ENCODE assay signal across 8 cellular contexts in the genomic region with DNA sequence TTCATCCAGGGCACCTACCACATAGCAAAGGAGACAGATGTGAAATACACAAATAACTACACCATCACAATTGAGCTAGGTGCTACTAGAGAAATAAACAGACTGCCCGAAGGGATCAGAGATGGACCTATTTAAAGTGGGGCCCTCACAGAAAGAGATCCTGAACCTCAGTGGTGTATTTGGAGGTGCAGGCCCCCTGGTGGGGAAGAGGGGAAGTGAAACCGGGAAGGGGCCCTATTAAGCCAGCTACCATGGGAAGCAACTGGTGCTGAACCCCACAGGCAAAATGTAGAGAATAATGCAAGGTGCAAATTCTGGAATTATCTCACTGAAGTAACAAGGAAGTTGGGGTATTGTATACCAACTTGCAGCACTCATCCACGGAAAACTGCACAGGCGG.
A peak's percentile ranks its signal among the peaks of the same experiment; 100 is the strongest.
DNase-seq lines count a peak whose midpoint lies in the region; ATAC-seq, FAIRE-seq and TF ChIP-seq lines count a peak whose summit lies in the region.

No MANE protein-coding gene starts in this region.

- DNase-seq in BE2C (peak; percentile 18), T-cell (peak in 21 of 34 experiments; percentile 0 to 28 (median 8)), H1 (ENCODE audit: low read depth in 1 of 2, low spot score in 2 of 2) (peak in 1 of 2 experiments; percentile 79), NCI-H146 (lab: John Stamatoyannopoulos, UW) (no peak)
- peak; percentile 17 to 30 for DNase-seq in stimulated activated CD4-positive, alpha-beta T cell treated with anti-CD3 and anti-CD28 coated beads, Interleukin-2, amount 100 ng/mL, for 24 hours

- H2BK15ac ChIP-seq in H1 (ENCODE audit: low read length) = no peak overlapping the region

- H2BK120ac ChIP-seq in H1 (replicated peaks; ENCODE audit: low read depth, low read length) = no peak overlapping the region

- H3K4ac ChIP-seq in H1 (replicated peaks; ENCODE audit: insufficient read length, low read depth, low read length) = no peak overlapping the region

- no peak overlapping the region for H3K14ac ChIP-seq in H1 (ENCODE audit: insufficient read length)

- no peak overlapping the region for H2AFZ ChIP-seq in H1 (ENCODE audit: low read length)

- POLR2A ChIA-PET in T-cell (lab: Charles Lee) (no interaction called here), H1 (lab: Charles Lee; ENCODE audit: partially characterized antibody) (no interaction called here)

- H3K27ac ChIP-seq in H1 (ENCODE audit: low read depth, low read length) = no peak overlapping the region

- peaks cover 0 to 10% of the 10 kb centered on the region in 2 donors for H3K27me3 Mint-ChIP-seq in T-cell

- H3K23me2 ChIP-seq in H1 (ENCODE audit: low read depth, low read length) = no peaks in the 10 kb centered on the region

- TF ChIP-seq RAD21 in H1 (IDR thresholded peaks at IDR 0.05 in 1 of 2, conservative IDR thresholded peaks at IDR 0.05 in 1 of 2; ENCODE audit: low read depth in 2 of 2, low read length in 2 of 2) = peak; percentile 43 to 63; a peak in 3 of 4 replicates

- H3K36me3 Mint-ChIP-seq in T-cell = no peaks in the 10 kb centered on the region

- H4K8ac ChIP-seq in H1 (ENCODE audit: extremely low read depth, insufficient read depth, low read length) = no peak overlapping the region

- no peak for TF ChIP-seq EP300 in H1 (IDR thresholded peaks at IDR 0.05; ENCODE audit: borderline replicate concordance in 1 of 2, low read depth in 2 of 2, low read length in 2 of 2)

- H2BK12ac ChIP-seq in H1 (ENCODE audit: low read depth, low read length) = no peak overlapping the region

- FAIRE-seq in H1 (lab: Jason Lieb, UNC) = peak; percentile 76

- no peak overlapping the region for H3K4me3 Mint-ChIP-seq in T-cell

- H3K9me3 ChIP-seq in BE2C (no peaks in the 10 kb centered on the region), H1 (ENCODE audit: insufficient read depth in 2 of 2, low read depth in 1 of 2, low read length in 1 of 2) (no peaks in the 10 kb centered on the region)

- H4K5ac ChIP-seq in H1 (ENCODE audit: insufficient read length, low read depth, low read length) = no peak overlapping the region

- H3K23ac ChIP-seq in H1 (ENCODE audit: insufficient read length) = no peak overlapping the region

- H3K4me2 ChIP-seq in H1 (ENCODE audit: insufficient read depth in 1 of 2, low read depth in 2 of 2, low read length in 2 of 2) = no peak overlapping the region

- H3K79me2 ChIP-seq in H1 (ENCODE audit: control insufficient read depth in 1 of 2, insufficient read depth in 2 of 2, low read length in 2 of 2) = no peaks in the 10 kb centered on the region

- no peaks in the 10 kb centered on the region for H4K20me1 ChIP-seq in H1 (replicated peaks in 1 of 2; ENCODE audit: control insufficient read depth in 1 of 2, insufficient read depth in 2 of 2, low read length in 2 of 2)

- CTCF ChIA-PET in T-cell (lab: Charles Lee) (interaction anchor here in 1 of 2 donors (0.7 kb wide), 1 partner anchor 61 kb away, joined by 3 read pairs; no protein-coding TSS in a partner anchor), H1 (lab: Charles Lee; ENCODE audit: partially characterized antibody) (interaction anchor here (0.8 to 2.8 kb wide), 21 partner anchors 8 to 766 kb away, joined by 3 to 22 read pairs (median 4); no protein-coding TSS in a partner anchor)

- WGBS in H1 (ENCODE audit: extremely low coverage in 1 of 2, insufficient coverage in 1 of 2, insufficient read length in 1 of 2, insufficient replicate concordance in 2 of 2, low coverage in 1 of 2, low lambda C conversion rate in 2 of 2, missing lambda C conversion rate in 1 of 2), 2 experiments = 100% methylated on average over 1 of the region's 4 CpGs; no CpG with 5 or more reads in 1 of the 2 experiments

- no peak for TF ChIP-seq POLR2A in H1 (IDR thresholded peaks at IDR 0.05; ENCODE audit: control extremely low read depth in 1 of 2, low read depth in 2 of 2, low read length in 2 of 2)

- H3K4me1 Mint-ChIP-seq in T-cell = no peaks in the 10 kb centered on the region

- no peak overlapping the region for H2BK20ac ChIP-seq in H1 (ENCODE audit: low read length)

- no peaks in the 10 kb centered on the region for H3K9me3 Mint-ChIP-seq in T-cell

- H3K36me3 ChIP-seq in BE2C = no peaks in the 10 kb centered on the region
- no peaks in the 10 kb centered on the region for H3K36me3 ChIP-seq in H1 (ENCODE audit: control insufficient read depth in 2 of 4, insufficient read depth in 4 of 4, low read length in 3 of 4)

- H3K79me1 ChIP-seq in H1 (ENCODE audit: low read depth, low read length) = no peaks in the 10 kb centered on the region

- H3K18ac ChIP-seq in H1 (ENCODE audit: extremely low read depth, low read length) = no peak overlapping the region

- H3K27ac Mint-ChIP-seq in T-cell = no peak overlapping the region

- no peak overlapping the region for H3K4me3 ChIP-seq in BE2C (ENCODE audit: low read depth, low read length)
- no peak overlapping the region for H3K4me3 ChIP-seq in H1 (ENCODE audit: extremely low read depth in 1 of 4, insufficient read depth in 2 of 4, low read depth in 3 of 4, low read length in 4 of 4)

- no peak overlapping the region for H3K56ac ChIP-seq in H1 (replicated peaks; ENCODE audit: insufficient read length, low read depth, low read length)

- H3K27me3 ChIP-seq in BE2C = no peaks in the 10 kb centered on the region
- no peaks in the 10 kb centered on the region for H3K27me3 ChIP-seq in H1 (replicated peaks in 1 of 4; ENCODE audit: control insufficient read depth in 3 of 4, extremely low read depth in 1 of 4, insufficient read depth in 3 of 4, low read length in 3 of 4)

- ATAC-seq in GM21529 (IDR thresholded peaks at IDR 0.05; ENCODE audit: unreplicated experiment) (peak; percentile 61), T-cell (replicated peaks in 1 of 4) (no peak), HG03565 (IDR thresholded peaks at IDR 0.05; ENCODE audit: unreplicated experiment) (no peak), HG02623 (IDR thresholded peaks at IDR 0.05; ENCODE audit: unreplicated experiment) (no peak)

- no peak overlapping the region for H2BK5ac ChIP-seq in H1 (ENCODE audit: low read depth, low read length)

- no peak overlapping the region for H2AK5ac ChIP-seq in H1 (ENCODE audit: low read depth, low read length)

- TF ChIP-seq CTCF in BE2C (IDR thresholded peaks at IDR 0.05; ENCODE audit: low read depth, low read length) (peak; percentile 65), H1 (IDR thresholded peaks at IDR 0.05; ENCODE audit: control extremely low read depth in 1 of 3, insufficient read depth in 1 of 3, low read depth in 1 of 3, low read length in 3 of 3) (peak; percentile 45 to 67 (median 57))

- no peak overlapping the region for H3K9ac ChIP-seq in H1 (replicated peaks in 1 of 4; ENCODE audit: extremely low read depth in 1 of 4, low read depth in 3 of 4, low read length in 3 of 4)

- no peak overlapping the region for H4K91ac ChIP-seq in H1 (replicated peaks; ENCODE audit: insufficient read length, low read length)

- H3K4me1 ChIP-seq in BE2C = no peaks in the 10 kb centered on the region
- no peaks in the 10 kb centered on the region for H3K4me1 ChIP-seq in H1 (replicated peaks in 1 of 4; ENCODE audit: control insufficient read depth in 3 of 4, insufficient read depth in 4 of 4, low read length in 3 of 4)

TF ChIP-seq in H1, 55 proteins besides CTCF, POLR2A, EP300 and RAD21 (continues in another document):
- TF ChIP-seq MAX (IDR thresholded peaks at IDR 0.05) = no peak
- TF ChIP-seq CTBP2 (IDR thresholded peaks at IDR 0.05; ENCODE audit: borderline replicate concordance, insufficient read depth, insufficient read length, low read length) = no peak
- no peak for TF ChIP-seq TCF12 (IDR thresholded peaks at IDR 0.05; ENCODE audit: low read depth, low read length)
- no peak for TF ChIP-seq SRF (IDR thresholded peaks at IDR 0.05; ENCODE audit: low read depth, low read length)
- TF ChIP-seq ZNF274 (IDR thresholded peaks at IDR 0.05; ENCODE audit: borderline replicate concordance, extremely low read depth, low read length) = no peak
- TF ChIP-seq RBBP5 (IDR thresholded peaks at IDR 0.05; ENCODE audit: borderline replicate concordance, low read depth, low read length) = no peak
- no peak for TF ChIP-seq POU5F1 (IDR thresholded peaks at IDR 0.05; ENCODE audit: low read depth, low read length)
- TF ChIP-seq BCL11A (IDR thresholded peaks at IDR 0.05; ENCODE audit: low read depth in 2 of 2, low read length in 2 of 2) = no peak
- no peak for TF ChIP-seq CBX8 (IDR thresholded peaks at IDR 0.05; ENCODE audit: borderline replicate concordance, low read depth, low read length)
- TF ChIP-seq JUND (IDR thresholded peaks at IDR 0.05; ENCODE audit: low read length) = no peak
- no peak for TF ChIP-seq BACH1 (IDR thresholded peaks at IDR 0.05; ENCODE audit: low read length)
- no peak for TF ChIP-seq NRF1 (IDR thresholded peaks at IDR 0.05; ENCODE audit: low read depth, low read length)
- no peak for TF ChIP-seq SIX5 (IDR thresholded peaks at IDR 0.05; ENCODE audit: low read depth, low read length)
- no peak for TF ChIP-seq SIRT6 (IDR thresholded peaks at IDR 0.05; ENCODE audit: low read length)
- no peak for TF ChIP-seq RFX5 (IDR thresholded peaks at IDR 0.05; ENCODE audit: borderline replicate concordance, low read depth, low read length)
